ENCODE assay signal across 8 cellular contexts in the genomic region with DNA sequence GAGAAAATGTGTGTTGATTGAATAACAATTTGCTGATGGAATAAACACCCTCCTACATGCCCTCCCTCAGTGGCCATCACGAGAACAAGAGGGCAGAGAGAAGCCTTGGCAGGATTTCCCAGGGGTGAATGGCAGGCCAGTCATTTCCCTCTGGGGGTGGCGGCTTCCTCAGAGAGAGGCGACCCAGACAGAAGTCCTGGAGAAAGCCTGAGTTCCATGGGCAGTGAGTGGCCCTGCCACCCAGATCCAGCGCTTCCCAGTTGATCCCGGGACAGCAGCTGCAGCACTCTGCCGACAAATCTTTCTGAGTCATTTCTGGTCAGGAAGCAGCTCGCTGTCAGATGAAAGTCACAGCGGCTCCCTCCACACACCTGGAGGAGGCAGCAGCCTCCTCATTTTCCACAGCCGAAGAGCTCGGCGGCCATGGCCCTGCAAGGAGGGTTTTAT.
DNase-seq lines count a peak whose midpoint lies in the region; ATAC-seq, FAIRE-seq and TF ChIP-seq lines count a peak whose summit lies in the region.

No MANE protein-coding gene starts in this region.

- H3K14ac ChIP-seq in H9 (ENCODE audit: insufficient read depth, low read length): no peak overlapping the region; the same call in 1 of the 2 replicates

- no peaks in the 10 kb centered on the region for H3K27me3 ChIP-seq in body of pancreas
- H3K27me3 ChIP-seq in right lobe of liver: no peaks in the 10 kb centered on the region
- no peaks in the 10 kb centered on the region for H3K27me3 ChIP-seq in H9 (ENCODE audit: insufficient read depth, low read length)

- no peak overlapping the region for H3K4me2 ChIP-seq in H9 (ENCODE audit: insufficient read depth, insufficient read length, low read length)

- H3K4me1 ChIP-seq in body of pancreas (peaks cover 29% of the 10 kb centered on the region), right lobe of liver (peaks cover 0 to 25% (median 12%) of the 10 kb centered on the region in 4 donors), H9 (ENCODE audit: insufficient read depth, low read length) (no peaks in the 10 kb centered on the region; the same call in 1 of the 2 replicates)

- H2BK5ac ChIP-seq in H9 (ENCODE audit: insufficient read length, low read length): no peak overlapping the region

- no peak for TF ChIP-seq CTCF in body of pancreas (IDR thresholded peaks at IDR 0.05)
- TF ChIP-seq CTCF in right lobe of liver (IDR thresholded peaks at IDR 0.05): peak in 2 of 4 donors; percentile 6 to 23
- no peak; the same call in 2 of the 3 replicates for TF ChIP-seq CTCF in H9 (conservative IDR thresholded peaks at IDR 0.05)

- no peak overlapping the region for H3T11ph ChIP-seq in H9 (ENCODE audit: low read length)

- no peaks in the 10 kb centered on the region; a peak in 1 of 5 replicates for H3K9me3 Mint-ChIP-seq in H9

- H3K23ac ChIP-seq in H9 (ENCODE audit: insufficient read length, low read depth, low read length): no peak overlapping the region

- no peak overlapping the region for H2BK15ac ChIP-seq in H9 (ENCODE audit: low read depth, low read length)

- H2AK5ac ChIP-seq in H9 (ENCODE audit: insufficient read length, low read length): no peak overlapping the region

- H2BK20ac ChIP-seq in H9 (ENCODE audit: low read depth, low read length, poor library complexity, severe bottlenecking): no peak overlapping the region

- no peaks in the 10 kb centered on the region; the same call in 1 of the 2 replicates for H3K27me3 Mint-ChIP-seq in H9 (ENCODE audit: low read depth)

- H2AFZ ChIP-seq in H9 (ENCODE audit: low read length): no peak overlapping the region

- no peak overlapping the region for H4K8ac ChIP-seq in H9 (replicated peaks; ENCODE audit: insufficient read length, low read depth, low read length)

- H3K27ac ChIP-seq in body of pancreas: peak overlapping the region in 1 of 4 donors; percentile 63
- H3K27ac ChIP-seq in right lobe of liver: peak overlapping the region in 2 of 3 donors; percentile 27 to 29
- H3K27ac ChIP-seq in H9 (ENCODE audit: insufficient read length, low read depth, low read length): no peak overlapping the region

- H3K23me2 ChIP-seq in H9 (ENCODE audit: insufficient read length, low read depth, low read length, poor library complexity, severe bottlenecking): no peaks in the 10 kb centered on the region

- H3K4me3 Mint-ChIP-seq in H9: no peak overlapping the region

- no peak for TF ChIP-seq POLR2A in H54 (IDR thresholded peaks at IDR 0.05; ENCODE audit: low read depth, low read length)
- no peak for TF ChIP-seq POLR2A in body of pancreas (IDR thresholded peaks at IDR 0.05)
- peak; percentile 31 for TF ChIP-seq POLR2A in right lobe of liver (IDR thresholded peaks at IDR 0.05)
- TF ChIP-seq POLR2A in GM18505 (IDR thresholded peaks at IDR 0.05; ENCODE audit: borderline replicate concordance, extremely low read depth, insufficient read depth, insufficient read length): no peak

- no peak overlapping the region for H3K56ac ChIP-seq in H9 (ENCODE audit: insufficient read length, low read depth, low read length)

- no peaks in the 10 kb centered on the region for H3K9me3 ChIP-seq in body of pancreas
- H3K9me3 ChIP-seq in right lobe of liver: no peaks in the 10 kb centered on the region
- H3K9me3 ChIP-seq in H9 (ENCODE audit: control insufficient read depth, low read depth, low read length): no peaks in the 10 kb centered on the region

- no peak overlapping the region for H3K18ac ChIP-seq in H9 (ENCODE audit: insufficient read length, low read depth, low read length)

- no peak overlapping the region for H3K27ac Mint-ChIP-seq in H9

- H3K4me1 Mint-ChIP-seq in H9: peaks cover 14 to 31% of the 10 kb centered on the region in 2 experiments

- no peaks in the 10 kb centered on the region for H4K20me1 ChIP-seq in H9 (ENCODE audit: control insufficient read depth, insufficient read depth, insufficient read length)

- H3K36me3 ChIP-seq in body of pancreas (replicated peaks in 1 of 2; ENCODE audit: insufficient read depth in 1 of 2, low read depth in 2 of 2): no peaks in the 10 kb centered on the region
- no peaks in the 10 kb centered on the region for H3K36me3 ChIP-seq in right lobe of liver

- no peak for FAIRE-seq in H54 (lab: Jason Lieb, UNC)

- H4K5ac ChIP-seq in H9 (ENCODE audit: insufficient read length, low read depth, low read length): no peak overlapping the region

- no peak overlapping the region for H3K9ac ChIP-seq in H9 (ENCODE audit: extremely low read depth, insufficient read length, low read length)

- no peak overlapping the region for H4K91ac ChIP-seq in H9 (ENCODE audit: insufficient read length, low read depth, low read length)

- 0 to 50% methylated on average over 1 to 11 of the region's 11 CpGs for WGBS in body of pancreas, 2 donors
- WGBS in right lobe of liver (ENCODE audit: insufficient coverage, low coverage, low lambda C conversion rate, missing lambda C conversion rate): 0% methylated on average over 2 of the region's 11 CpGs
- WGBS in H9 (ENCODE audit: extremely low coverage, insufficient read length, low lambda C conversion rate): no CpG with 5 or more reads among the region's 11 CpGs

- no peaks in the 10 kb centered on the region for H3K36me3 Mint-ChIP-seq in H9 (ENCODE audit: insufficient read depth in 1 of 3, low read depth in 3 of 3)

- H3K79me1 ChIP-seq in H9 (ENCODE audit: insufficient read depth, low read depth, low read length, poor library complexity, severe bottlenecking): no peaks in the 10 kb centered on the region

- H2BK12ac ChIP-seq in H9 (ENCODE audit: insufficient read length, low read depth, low read length): no peak overlapping the region

- DNase-seq in 8988T (peak; percentile 93), H54 (ENCODE audit: insufficient read length, low spot score) (peak; percentile 67), body of pancreas (peak in 2 of 4 donors; percentile 38 to 46), right lobe of liver (peak; percentile 71 to 89 (median 85)), NCI-H2171 (lab: John Stamatoyannopoulos, UW) (no peak), HUDEP-2 (lab: John Stamatoyannopoulos, UW; ENCODE audit: unreplicated experiment in 76 of 76) (no peak), H9 (no peak)

- no peak overlapping the region for H3K4ac ChIP-seq in H9 (ENCODE audit: low read depth, low read length)

- intact Hi-C loops in body of pancreas (cut with DNase I) (no loop called here), right lobe of liver (cut with DNase I) (no loop called here)

- peak; percentile 35 for ATAC-seq in body of pancreas
- peak; percentile 65 to 81 (median 74) for ATAC-seq in right lobe of liver
- no peak for ATAC-seq in GM18505 (IDR thresholded peaks at IDR 0.05; ENCODE audit: unreplicated experiment)

- no peaks in the 10 kb centered on the region for H3K79me2 ChIP-seq in H9 (ENCODE audit: insufficient read depth, low read length)

- no peak overlapping the region for H2BK120ac ChIP-seq in H9 (ENCODE audit: low read depth, low read length, poor library complexity, severe bottlenecking)

- H3K4me3 ChIP-seq in body of pancreas: no peak overlapping the region
- H3K4me3 ChIP-seq in right lobe of liver: no peak overlapping the region

Comparison
In these comparisons a context has a peak if more than half of its experiments do, and no peak if none do; other contexts are left out.
1. DNase-seq: peak in 8988T (single experiment), H54 (single experiment) and right lobe of liver (3 of 3); none in NCI-H2171 (single experiment), HUDEP-2 (0 of 76) and H9 (single experiment).